In the genomic region with DNA sequence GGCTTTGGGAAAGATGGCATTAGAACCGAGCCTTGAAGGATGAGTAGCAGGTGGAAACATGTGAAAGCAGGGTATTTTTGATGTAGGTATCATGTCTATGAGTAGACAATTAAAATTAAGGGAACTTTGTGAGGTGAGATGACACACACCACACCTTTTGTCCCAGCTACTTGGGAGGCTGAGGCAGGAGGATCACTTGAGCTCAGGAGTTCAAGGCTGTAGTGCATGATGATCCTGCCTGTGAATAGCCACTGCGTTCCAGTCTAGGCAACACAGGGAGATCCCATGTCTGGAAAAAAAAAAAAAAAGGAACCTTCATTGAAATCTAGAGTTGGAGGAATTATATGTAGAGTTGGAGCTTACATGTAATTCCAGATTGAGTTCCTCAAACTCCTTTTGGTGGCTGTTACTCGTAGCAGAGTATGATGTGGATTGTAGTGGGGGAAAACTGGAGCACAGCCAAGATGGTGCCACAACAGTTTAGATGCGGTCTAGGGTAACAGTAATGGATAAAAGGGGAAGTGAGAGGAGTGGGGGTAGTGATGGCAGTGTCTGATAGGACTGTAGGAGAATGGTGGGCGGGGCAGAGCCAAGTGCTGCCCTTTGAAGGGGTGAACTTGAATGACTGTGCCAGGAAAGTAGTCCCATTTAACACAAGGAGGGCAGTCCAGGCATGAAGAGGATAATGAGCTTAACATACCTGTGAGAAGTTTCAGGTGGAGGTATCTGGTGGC, we compare ENCODE assay signal across 2 cellular contexts.
TF ChIP-seq lines count a peak whose summit lies in the region.

No MANE protein-coding gene starts in this region.

TF ChIP-seq in SK-N-SH treated with all-trans-retinoic acid at 6 μM for 48 hours, 23 proteins besides CTCF, POLR2A, EP300 and RAD21 (continued from another document):
- TF ChIP-seq, protein P1, sequence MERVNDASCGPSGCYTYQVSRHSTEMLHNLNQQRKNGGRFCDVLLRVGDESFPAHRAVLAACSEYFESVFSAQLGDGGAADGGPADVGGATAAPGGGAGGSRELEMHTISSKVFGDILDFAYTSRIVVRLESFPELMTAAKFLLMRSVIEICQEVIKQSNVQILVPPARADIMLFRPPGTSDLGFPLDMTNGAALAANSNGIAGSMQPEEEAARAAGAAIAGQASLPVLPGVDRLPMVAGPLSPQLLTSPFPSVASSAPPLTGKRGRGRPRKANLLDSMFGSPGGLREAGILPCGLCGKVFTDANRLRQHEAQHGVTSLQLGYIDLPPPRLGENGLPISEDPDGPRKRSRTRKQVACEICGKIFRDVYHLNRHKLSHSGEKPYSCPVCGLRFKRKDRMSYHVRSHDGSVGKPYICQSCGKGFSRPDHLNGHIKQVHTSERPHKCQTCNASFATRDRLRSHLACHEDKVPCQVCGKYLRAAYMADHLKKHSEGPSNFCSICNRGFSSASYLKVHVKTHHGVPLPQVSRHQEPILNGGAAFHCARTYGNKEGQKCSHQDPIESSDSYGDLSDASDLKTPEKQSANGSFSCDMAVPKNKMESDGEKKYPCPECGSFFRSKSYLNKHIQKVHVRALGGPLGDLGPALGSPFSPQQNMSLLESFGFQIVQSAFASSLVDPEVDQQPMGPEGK (CRISPR knock-in tag; IDR thresholded peaks at IDR 0.05; ENCODE audit: borderline replicate concordance), result no peak
- TF ChIP-seq SNAI2 (CRISPR knock-in tag; IDR thresholded peaks at IDR 0.05), result no peak
- no peak for TF ChIP-seq ZC3H10 (CRISPR knock-in tag; IDR thresholded peaks at IDR 0.05)
- no peak for TF ChIP-seq ZFP30 (CRISPR knock-in tag; IDR thresholded peaks at IDR 0.05)
- no peak for TF ChIP-seq ZFP3 (CRISPR knock-in tag; IDR thresholded peaks at IDR 0.05)
- no peak for TF ChIP-seq RARB (CRISPR knock-in tag; IDR thresholded peaks at IDR 0.05)
- TF ChIP-seq TOX (CRISPR knock-in tag; IDR thresholded peaks at IDR 0.05; ENCODE audit: borderline replicate concordance), result no peak
- no peak for TF ChIP-seq ARNTL (CRISPR knock-in tag; IDR thresholded peaks at IDR 0.05; ENCODE audit: borderline replicate concordance, low read depth)

TF ChIP-seq in SK-N-SH, 30 proteins besides CTCF, POLR2A, EP300 and RAD21 (continued from another document):
- TF ChIP-seq, protein P2, sequence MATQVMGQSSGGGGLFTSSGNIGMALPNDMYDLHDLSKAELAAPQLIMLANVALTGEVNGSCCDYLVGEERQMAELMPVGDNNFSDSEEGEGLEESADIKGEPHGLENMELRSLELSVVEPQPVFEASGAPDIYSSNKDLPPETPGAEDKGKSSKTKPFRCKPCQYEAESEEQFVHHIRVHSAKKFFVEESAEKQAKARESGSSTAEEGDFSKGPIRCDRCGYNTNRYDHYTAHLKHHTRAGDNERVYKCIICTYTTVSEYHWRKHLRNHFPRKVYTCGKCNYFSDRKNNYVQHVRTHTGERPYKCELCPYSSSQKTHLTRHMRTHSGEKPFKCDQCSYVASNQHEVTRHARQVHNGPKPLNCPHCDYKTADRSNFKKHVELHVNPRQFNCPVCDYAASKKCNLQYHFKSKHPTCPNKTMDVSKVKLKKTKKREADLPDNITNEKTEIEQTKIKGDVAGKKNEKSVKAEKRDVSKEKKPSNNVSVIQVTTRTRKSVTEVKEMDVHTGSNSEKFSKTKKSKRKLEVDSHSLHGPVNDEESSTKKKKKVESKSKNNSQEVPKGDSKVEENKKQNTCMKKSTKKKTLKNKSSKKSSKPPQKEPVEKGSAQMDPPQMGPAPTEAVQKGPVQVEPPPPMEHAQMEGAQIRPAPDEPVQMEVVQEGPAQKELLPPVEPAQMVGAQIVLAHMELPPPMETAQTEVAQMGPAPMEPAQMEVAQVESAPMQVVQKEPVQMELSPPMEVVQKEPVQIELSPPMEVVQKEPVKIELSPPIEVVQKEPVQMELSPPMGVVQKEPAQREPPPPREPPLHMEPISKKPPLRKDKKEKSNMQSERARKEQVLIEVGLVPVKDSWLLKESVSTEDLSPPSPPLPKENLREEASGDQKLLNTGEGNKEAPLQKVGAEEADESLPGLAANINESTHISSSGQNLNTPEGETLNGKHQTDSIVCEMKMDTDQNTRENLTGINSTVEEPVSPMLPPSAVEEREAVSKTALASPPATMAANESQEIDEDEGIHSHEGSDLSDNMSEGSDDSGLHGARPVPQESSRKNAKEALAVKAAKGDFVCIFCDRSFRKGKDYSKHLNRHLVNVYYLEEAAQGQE (IDR thresholded peaks at IDR 0.05; ENCODE audit: low read depth, low read length), result no peak
- no peak for TF ChIP-seq SIN3A (IDR thresholded peaks at IDR 0.05; ENCODE audit: borderline replicate concordance, low read depth, low read length)
- no peak for TF ChIP-seq RCOR1 (IDR thresholded peaks at IDR 0.05; ENCODE audit: low read length)
- TF ChIP-seq, protein P3, sequence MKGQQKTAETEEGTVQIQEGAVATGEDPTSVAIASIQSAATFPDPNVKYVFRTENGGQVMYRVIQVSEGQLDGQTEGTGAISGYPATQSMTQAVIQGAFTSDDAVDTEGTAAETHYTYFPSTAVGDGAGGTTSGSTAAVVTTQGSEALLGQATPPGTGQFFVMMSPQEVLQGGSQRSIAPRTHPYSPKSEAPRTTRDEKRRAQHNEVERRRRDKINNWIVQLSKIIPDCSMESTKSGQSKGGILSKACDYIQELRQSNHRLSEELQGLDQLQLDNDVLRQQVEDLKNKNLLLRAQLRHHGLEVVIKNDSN (IDR thresholded peaks at IDR 0.05; ENCODE audit: borderline replicate concordance, low read depth), result no peak
